Comparison of ENCODE assay signal across 18 cellular contexts in genomic region chrX:4787971-4788370, GRCh38.
DNase-seq lines count a peak whose midpoint lies in the region; ATAC-seq, FAIRE-seq and TF ChIP-seq lines count a peak whose summit lies in the region.
"Had no signal": no experiment of that assay in that cellular context is flagged by ENCODE, and none has a peak within 500 bp of the region (broad histone marks: within the 10 kb centered on the region; RNA-seq: fewer than 3 reads in every experiment).

No MANE protein-coding gene starts in this region.

- H3F3A ChIP-seq in PC-3 (ENCODE audit: low read length, unreplicated experiment), result no peaks in the 10 kb centered on the region

- CTCF ChIA-PET in A549 (lab: Yijun Ruan, JAX) (no interaction called here), PC-3 (lab: Charles Lee) (no interaction called here)

- TF ChIP-seq EP300 in A549 (IDR thresholded peaks at IDR 0.05) (no peak), suprapubic skin (IDR thresholded peaks at IDR 0.05) (no peak)

- FAIRE-seq in A549 (lab: Jason Lieb, UNC) (peak; percentile 43), astrocyte (lab: Jason Lieb, UNC) (peak; percentile 5)
- FAIRE-seq: HTR-8/SVneo had no signal

- H3K27ac ChIP-seq in A549 (no peak overlapping the region), PC-3 (ENCODE audit: low read length) (no peak overlapping the region), astrocyte (ENCODE audit: low read depth, low read length) (no peak overlapping the region), colonic mucosa (no peak overlapping the region), suprapubic skin (no peak overlapping the region)
- H3K27ac ChIP-seq: BLaER1 treated with 17β-estradiol and CSF1 and Interleukin-3, amounts not matched to agents 10 nM and 100 nM; HL-60 had no signal

- DNase-seq in A549 (ENCODE audit: low read depth in 1 of 2, low spot score in 1 of 2), result peak in 1 of 2 experiments; percentile 23
- peak; percentile 31 for DNase-seq in LNCaP clone FGC (ENCODE audit: low read depth)
- DNase-seq in PC-3, result peak; percentile 54
- no peak for DNase-seq in astrocyte (ENCODE audit: low read depth)
- no peak for DNase-seq in colonic mucosa
- no peak for DNase-seq in suprapubic skin (ENCODE audit: low spot score in 2 of 2)
- DNase-seq: CD8-positive, alpha-beta memory T cell; Karpas-422; MG63; NCI-H1092 treated with DMSO at 0.1 percent for 48 hours; NCI-H1694; NCI-H2081 treated with DMSO at 0.1 percent for 48 hours; NCI-H2227 treated with DMSO at 0.1 percent for 48 hours had no signal

- H4K20me1 ChIP-seq in PC-3 (ENCODE audit: low read length) (no peaks in the 10 kb centered on the region), astrocyte (ENCODE audit: insufficient read depth, low read length) (no peaks in the 10 kb centered on the region)
- H4K20me1 ChIP-seq: BLaER1 treated with 17β-estradiol and CSF1 and Interleukin-3, amounts not matched to agents 10 nM and 100 nM had no signal

- POLR2A ChIA-PET in A549 (lab: Yijun Ruan, JAX) (no interaction called here), PC-3 (lab: Charles Lee; ENCODE audit: unreplicated experiment) (no interaction called here)

- 0 out of 3 replicates have a peak, but pooled peaks have one; percentile 10 for TF ChIP-seq CTCF in A549 (IDR thresholded peaks at IDR 0.05)
- TF ChIP-seq CTCF in LNCaP clone FGC (IDR thresholded peaks at IDR 0.05; ENCODE audit: control insufficient read depth, extremely low read depth, insufficient read depth), result 0 out of 2 replicates have a peak, but pooled peaks have one; percentile 10
- peak; percentile 50 for TF ChIP-seq CTCF in PC-3 (conservative IDR thresholded peaks at IDR 0.05; ENCODE audit: low read depth, low read length)
- no peak for TF ChIP-seq CTCF in astrocyte (IDR thresholded peaks at IDR 0.05; ENCODE audit: insufficient read depth, low read depth, low read length)
- no peak for TF ChIP-seq CTCF in colonic mucosa (IDR thresholded peaks at IDR 0.05)
- no peak for TF ChIP-seq CTCF in suprapubic skin (IDR thresholded peaks at IDR 0.05)

- 48% methylated on average over 1 of the region's 1 CpG for WGBS in A549 (ENCODE audit: missing lambda C conversion rate)
- 90% methylated on average over 1 of the region's 1 CpG for WGBS in suprapubic skin

- TF ChIP-seq POLR2A in A549 (IDR thresholded peaks at IDR 0.05; ENCODE audit: low read length) (no peak), suprapubic skin (IDR thresholded peaks at IDR 0.05) (no peak)

- no TSS peak for BruUV-seq in PC-3 (replicated peaks; lab: Mats Ljungman, UMichigan)

- no peaks in the 10 kb centered on the region for H3K27me3 ChIP-seq in PC-3 (ENCODE audit: low read length)
- H3K27me3 ChIP-seq in astrocyte (ENCODE audit: insufficient read depth, low read length), result no peaks in the 10 kb centered on the region
- no peaks in the 10 kb centered on the region for H3K27me3 ChIP-seq in colonic mucosa
- no peaks in the 10 kb centered on the region for H3K27me3 ChIP-seq in suprapubic skin
- H3K27me3 ChIP-seq: BLaER1 treated with 17β-estradiol and CSF1 and Interleukin-3, amounts not matched to agents 10 nM and 100 nM; MG63 had no signal

- no peaks in the 10 kb centered on the region for H3K4me1 ChIP-seq in A549
- no peaks in the 10 kb centered on the region for H3K4me1 ChIP-seq in PC-3 (ENCODE audit: insufficient read depth, low read length)
- H3K4me1 ChIP-seq in astrocyte (ENCODE audit: insufficient read depth, low read length), result no peaks in the 10 kb centered on the region
- H3K4me1 ChIP-seq in colonic mucosa, result no peaks in the 10 kb centered on the region
- no peaks in the 10 kb centered on the region for H3K4me1 ChIP-seq in suprapubic skin
- H3K4me1 ChIP-seq: BLaER1 treated with 17β-estradiol and CSF1 and Interleukin-3, amounts not matched to agents 10 nM and 100 nM had no signal

- H3K36me3 ChIP-seq in PC-3 (ENCODE audit: low read depth, low read length) (no peaks in the 10 kb centered on the region), astrocyte (ENCODE audit: insufficient read depth, low read length) (no peaks in the 10 kb centered on the region), colonic mucosa (no peaks in the 10 kb centered on the region), suprapubic skin (no peaks in the 10 kb centered on the region)
- H3K36me3 ChIP-seq: BLaER1 treated with 17β-estradiol and CSF1 and Interleukin-3, amounts not matched to agents 10 nM and 100 nM; MG63 had no signal

- peak in 1 of 2 experiments; percentile 39; a peak in 2 of 5 replicates for TF ChIP-seq RAD21 in A549 (conservative IDR thresholded peaks at IDR 0.05 in 1 of 2, IDR thresholded peaks at IDR 0.05 in 1 of 2)

- peak in 1 of 2 experiments; percentile 50; a peak in 1 of 6 replicates for ATAC-seq in A549
- ATAC-seq in PC-3, result peak; percentile 90
- ATAC-seq in HG02938 (IDR thresholded peaks at IDR 0.05; ENCODE audit: unreplicated experiment), result no peak

- H3K9me3 ChIP-seq in A549 (no peaks in the 10 kb centered on the region), PC-3 (ENCODE audit: low read length) (no peaks in the 10 kb centered on the region), astrocyte (ENCODE audit: insufficient read depth, low read depth, low read length) (no peaks in the 10 kb centered on the region), colonic mucosa (no peaks in the 10 kb centered on the region), suprapubic skin (no peaks in the 10 kb centered on the region)
- H3K9me3 ChIP-seq: MG63 had no signal

- H3K9ac ChIP-seq in PC-3 (ENCODE audit: low read length) (no peak overlapping the region), astrocyte (ENCODE audit: low read length) (no peak overlapping the region), colonic mucosa (ENCODE audit: low read depth in 2 of 2, low read length in 2 of 2) (no peak overlapping the region)
- H3K9ac ChIP-seq: BLaER1 treated with 17β-estradiol and CSF1 and Interleukin-3, amounts not matched to agents 10 nM and 100 nM had no signal

- no peaks in the 10 kb centered on the region for H3K9me2 ChIP-seq in PC-3 (replicated peaks; ENCODE audit: low read length)

- no peaks in the 10 kb centered on the region for H3K4me1 Mint-ChIP-seq in astrocyte (ENCODE audit: low read depth, unreplicated experiment)
- H3K4me1 Mint-ChIP-seq: CD8-positive, alpha-beta memory T cell; IgD-negative memory B cell had no signal

- H3K4me2 ChIP-seq in A549 (no peak overlapping the region), PC-3 (ENCODE audit: low read length) (no peak overlapping the region), astrocyte (ENCODE audit: low read length) (no peak overlapping the region)
- H3K4me2 ChIP-seq: BLaER1 treated with 17β-estradiol and CSF1 and Interleukin-3, amounts not matched to agents 10 nM and 100 nM had no signal

- no peak overlapping the region for H3K4me3 Mint-ChIP-seq in astrocyte (ENCODE audit: unreplicated experiment)
- H3K4me3 Mint-ChIP-seq: CD8-positive, alpha-beta memory T cell; IgD-negative memory B cell had no signal

- H3K27ac Mint-ChIP-seq in astrocyte (ENCODE audit: unreplicated experiment), result no peak overlapping the region
- H3K27ac Mint-ChIP-seq: CD8-positive, alpha-beta memory T cell had no signal

- no peaks in the 10 kb centered on the region for H3K36me3 Mint-ChIP-seq in astrocyte (ENCODE audit: low read depth, unreplicated experiment)
- H3K36me3 Mint-ChIP-seq: CD8-positive, alpha-beta memory T cell; IgD-negative memory B cell had no signal

- H3K4me3 ChIP-seq in A549 (no peak overlapping the region), LNCaP clone FGC (ENCODE audit: low read depth, low read length) (no peak overlapping the region), PC-3 (ENCODE audit: low read length) (no peak overlapping the region), astrocyte (ENCODE audit: insufficient read depth, low read depth, low read length) (no peak overlapping the region), colonic mucosa (no peak overlapping the region), suprapubic skin (no peak overlapping the region)
- H3K4me3 ChIP-seq: BLaER1 treated with 17β-estradiol and CSF1 and Interleukin-3, amounts not matched to agents 10 nM and 100 nM; MG63 had no signal

- intact Hi-C loops in PC-3 (cut with micrococcal nuclease), result loop anchor here (2.0 kb wide), 2 partner anchors 63 to 325 kb away; no protein-coding TSS in a partner anchor
- intact Hi-C loops in colonic mucosa (cut with DNase I), result no loop called here

- no peaks in the 10 kb centered on the region for H3K27me3 Mint-ChIP-seq in astrocyte (ENCODE audit: low read depth, unreplicated experiment)
- H3K27me3 Mint-ChIP-seq: CD8-positive, alpha-beta memory T cell; IgD-negative memory B cell had no signal

- no peaks in the 10 kb centered on the region for H3K79me2 ChIP-seq in PC-3 (ENCODE audit: low read length)
- no peaks in the 10 kb centered on the region for H3K79me2 ChIP-seq in astrocyte (ENCODE audit: insufficient read depth, low read length)

- H2AFZ ChIP-seq in PC-3 (ENCODE audit: low read length) (0 out of 2 replicates have a peak overlapping the region, but pooled peaks have one; percentile 12), astrocyte (ENCODE audit: low read depth, low read length) (no peak overlapping the region)

- no peaks in the 10 kb centered on the region for H3K9me3 Mint-ChIP-seq in astrocyte (ENCODE audit: unreplicated experiment)
- H3K9me3 Mint-ChIP-seq: IgD-negative memory B cell had no signal

TF ChIP-seq in A549, 52 proteins besides CTCF, POLR2A, EP300 and RAD21:
- no peak for TF ChIP-seq SMC3 (IDR thresholded peaks at IDR 0.05)
- no peak for TF ChIP-seq EHMT2 (IDR thresholded peaks at IDR 0.05; ENCODE audit: low read depth)
- no peak for TF ChIP-seq RCOR1 (IDR thresholded peaks at IDR 0.05; ENCODE audit: low read depth, low read length)
- TF ChIP-seq EHF (CRISPR knock-in tag; IDR thresholded peaks at IDR 0.05), result no peak
- TF ChIP-seq KDM1A (IDR thresholded peaks at IDR 0.05; ENCODE audit: low read depth), result no peak
- no peak for TF ChIP-seq FOXS1 (CRISPR knock-in tag; IDR thresholded peaks at IDR 0.05)

Comparison
In these comparisons a context has a peak if more than half of its experiments do, and no peak if none do; other contexts are left out.
1. DNase-seq: peak in LNCaP clone FGC (single experiment) and PC-3 (single experiment); none in astrocyte (single experiment), colonic mucosa (single experiment) and suprapubic skin (0 of 2).
2. CTCF ChIP-seq: peak in A549 (single experiment), LNCaP clone FGC (single experiment) and PC-3 (single experiment); none in astrocyte (single experiment), colonic mucosa (single experiment) and suprapubic skin (0 of 2).